9 cellular contexts compared by ENCODE assay signal in the genomic region with DNA sequence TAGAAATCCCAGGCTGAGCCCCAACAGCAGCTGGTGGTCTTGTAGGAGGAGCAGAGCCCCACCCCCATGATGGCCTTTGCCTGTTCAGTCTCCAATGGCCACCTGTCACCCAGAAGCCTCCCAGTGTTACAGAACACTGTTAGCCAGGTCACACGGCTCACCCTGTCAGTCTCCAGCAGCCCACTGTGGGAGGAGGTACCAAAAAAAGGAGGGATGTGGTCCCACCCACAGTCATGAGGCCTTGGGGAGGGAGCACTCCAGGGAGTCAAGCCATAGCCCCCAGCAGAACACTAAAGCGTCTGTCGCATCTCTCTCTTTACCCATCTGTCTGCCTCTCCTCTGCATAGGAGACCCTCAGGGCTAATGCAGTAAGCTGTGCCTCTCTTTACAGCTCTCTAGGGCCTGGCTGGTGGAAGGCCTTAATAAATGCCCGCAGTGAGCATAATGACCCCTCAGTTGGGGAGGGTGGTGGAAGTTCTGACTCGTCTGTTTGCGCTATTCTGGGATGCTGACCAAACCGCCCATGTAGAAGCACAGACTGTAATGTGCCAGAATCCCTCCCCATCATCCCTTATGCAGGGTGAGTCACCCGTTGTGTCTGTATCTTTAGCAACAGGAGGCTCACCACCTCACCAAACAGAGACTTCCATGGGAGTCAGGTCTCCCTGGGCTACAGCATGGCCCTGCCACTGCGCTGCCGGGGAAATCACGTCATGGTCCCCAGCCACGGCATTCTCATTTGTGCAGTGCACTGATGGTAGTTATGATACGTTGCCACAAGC. TPM values are rescaled to one million over a fixed set of nuclear protein-coding genes. Genes with fewer than 3 reads are reported as not detected.
DNase-seq lines count a peak whose midpoint lies in the region; ATAC-seq, FAIRE-seq and TF ChIP-seq lines count a peak whose summit lies in the region.
"Had no signal": no experiment of that assay in that cellular context is flagged by ENCODE, and none has a peak within 500 bp of the region (broad histone marks: within the 10 kb centered on the region; RNA-seq: fewer than 3 reads in every experiment).

No MANE protein-coding gene starts in this region.

- H3K27ac ChIP-seq in heart right ventricle: peak overlapping the region in 8 of 10 donors; percentile 35 to 92 (median 79)

- no peaks in the 10 kb centered on the region for H3K27me3 ChIP-seq in adipocyte (replicated peaks; ENCODE audit: control insufficient read depth, insufficient read depth, low read length)
- peaks cover 0 to 5% (median 0%) of the 10 kb centered on the region in 7 donors for H3K27me3 ChIP-seq in heart right ventricle

- intact Hi-C loops in heart right ventricle (cut with DNase I): no loop called here

- no peak for FAIRE-seq in GM12892 (lab: Jason Lieb, UNC)

- H3K36me3 ChIP-seq in adipocyte (ENCODE audit: control insufficient read depth, insufficient read depth, low read length, severe bottlenecking) (no peaks in the 10 kb centered on the region), heart right ventricle (no peaks in the 10 kb centered on the region)

- peak; percentile 98 for DNase-seq in EH (ENCODE audit: low read depth)
- DNase-seq in adipocyte (ENCODE audit: low read depth): peak; percentile 85
- DNase-seq in heart right ventricle: peak in 1 of 2 donors; percentile 84
- DNase-seq in retina: peak; percentile 63
- no peak for DNase-seq in DMS79 (lab: John Stamatoyannopoulos, UW)
- DNase-seq in SK-N-DZ (ENCODE audit: low spot score): no peak
- DNase-seq in GM12892 (ENCODE audit: insufficient read length): no peak
- DNase-seq: activated CD8-positive, alpha-beta memory T cell treated with anti-CD3 and anti-CD28 coated beads, Interleukin-2, amount 10 ng/mL, durations not matched to agents 7 days and 5 days had no signal

- H3K9me3 ChIP-seq in adipocyte (ENCODE audit: control insufficient read depth, low read length) (no peaks in the 10 kb centered on the region), heart right ventricle (no peaks in the 10 kb centered on the region)

- no peak overlapping the region for H3K4me3 ChIP-seq in adipocyte (ENCODE audit: low read length)
- no peak overlapping the region for H3K4me3 ChIP-seq in heart right ventricle

- TF ChIP-seq POLR2A in GM12892 (IDR thresholded peaks at IDR 0.05; ENCODE audit: low read depth, low read length): no peak

- ATAC-seq in heart right ventricle: peak in 7 of 8 donors; percentile 77 to 97 (median 96)
- ATAC-seq in activated CD4-positive, CD25-positive, alpha-beta regulatory T cell treated with anti-CD3 and anti-CD28 coated beads, Interleukin-2, amount 50 U/mL, for 24 hours: no peak
- ATAC-seq: activated CD8-positive, alpha-beta memory T cell treated with anti-CD3 and anti-CD28 coated beads, Interleukin-2, amount 10 ng/mL, durations not matched to agents 7 days and 5 days had no signal

- H3K4me1 ChIP-seq in adipocyte (ENCODE audit: control insufficient read depth, insufficient read depth, low read length) (peaks cover 19% of the 10 kb centered on the region), heart right ventricle (peaks cover 0 to 35% (median 6%) of the 10 kb centered on the region in 9 donors)

- peak overlapping the region; percentile 10 for H3K9ac ChIP-seq in adipocyte (ENCODE audit: low read length)

- no peak for TF ChIP-seq CTCF in heart right ventricle (IDR thresholded peaks at IDR 0.05)

- WGBS in heart right ventricle, 2 donors: 66 to 70% methylated on average over 13 of the region's 13 CpGs

RNA-seq across cellular contexts. Expression of a gene that starts 14.6 kb away (rescaled TPM):
- total RNA-seq in heart right ventricle: 10 to 100 TPM in 3 of 10 donors, 1 to 10 TPM in 6, under 1 TPM in 1; 0.85 to 16.2 (median 3.8) TPM
- polyA plus RNA-seq in heart right ventricle: 1 to 10 TPM in 1 of 2 donors, under 1 TPM in 1; 0.80 to 2.5 TPM
- 52.2 and 57.9 TPM in 2 replicates for polyA plus RNA-seq in SK-N-DZ (2014; cell fraction: cytosol; rRNA removed)
- polyA plus RNA-seq in SK-N-DZ (2014; cell fraction: nucleus; rRNA removed): 42.6 and 46.1 TPM in 2 replicates
- 1.6 TPM for polyA plus RNA-seq in GM12892 (2012; ENCODE audit: missing spikeins)

Comparison
In these comparisons a context has a peak if more than half of its experiments do, and no peak if none do; other contexts are left out.
1. DNase-seq: peak in EH (single experiment), adipocyte (single experiment) and retina (single experiment); none in DMS79 (single experiment), SK-N-DZ (single experiment) and GM12892 (single experiment).
2. ATAC-seq: peak in heart right ventricle (7 of 8); none in activated CD4-positive, CD25-positive, alpha-beta regulatory T cell treated with anti-CD3 and anti-CD28 coated beads, Interleukin-2, amount 50 U/mL, for 24 hours (0 of 2).